In the genomic region with DNA sequence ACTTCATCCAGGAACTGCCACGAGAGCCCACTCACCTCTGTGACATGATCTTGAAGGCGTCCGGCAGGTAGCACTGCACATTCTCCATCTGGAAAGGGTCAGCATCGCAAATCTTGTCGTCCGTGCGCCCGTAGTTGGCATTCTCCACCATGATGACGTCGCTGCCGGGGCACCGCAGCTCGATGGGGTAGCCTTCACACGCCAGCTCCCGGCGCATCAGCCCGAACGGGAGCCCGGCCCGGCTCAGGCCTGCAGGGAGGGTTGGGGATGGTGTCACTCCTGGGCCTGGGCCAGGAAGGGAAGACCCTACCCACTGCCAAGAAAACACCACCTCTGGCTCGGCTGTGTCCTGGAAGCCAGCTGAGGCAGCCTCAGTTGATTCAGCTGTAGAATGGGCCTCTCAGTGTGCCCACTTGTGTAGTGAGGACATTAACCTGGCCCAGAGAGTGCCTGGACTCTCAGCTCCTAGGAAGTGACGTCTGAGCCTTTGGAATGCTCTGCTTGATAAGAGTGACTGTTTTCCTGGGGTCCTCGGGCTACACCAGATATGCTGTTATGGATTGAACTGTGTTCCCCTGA, we compare ENCODE assay signal across 23 cellular contexts. TPM values are rescaled to one million over a fixed set of nuclear protein-coding genes. Genes with fewer than 3 reads are reported as not detected.
DNase-seq lines count a peak whose midpoint lies in the region; ATAC-seq and TF ChIP-seq lines count a peak whose summit lies in the region.
"Had no signal": no experiment of that assay in that cellular context is flagged by ENCODE, and none has a peak within 500 bp of the region (broad histone marks: within the 10 kb centered on the region; RNA-seq: fewer than 3 reads in every experiment).

No MANE protein-coding gene starts in this region.

- no peaks in the 10 kb centered on the region for H3K9me3 Mint-ChIP-seq in activated T-cell treated with anti-CD3 and anti-CD28 coated beads, Interleukin-2, amount 50 U/mL, for 72 hours
- H3K9me3 Mint-ChIP-seq in activated T-cell treated with anti-CD3 and anti-CD28 coated beads, Interleukin-2, amount 50 U/mL, for 4 hours = no peaks in the 10 kb centered on the region
- H3K9me3 Mint-ChIP-seq in stimulated activated effector memory CD8-positive, alpha-beta T cell treated with anti-CD3 and anti-CD28 coated beads, Interleukin-12 subunit alpha, Interleukin-12 subunit beta, amount 100 ng/mL, for 72 hours = no peaks in the 10 kb centered on the region
- H3K9me3 Mint-ChIP-seq: CD14-positive monocyte; CD4-positive, alpha-beta T cell; CD8-positive, alpha-beta memory T cell had no signal

- H3K4me3 Mint-ChIP-seq in activated T-cell treated with anti-CD3 and anti-CD28 coated beads, Interleukin-2, amount 50 U/mL, for 72 hours = no peak overlapping the region
- no peak overlapping the region for H3K4me3 Mint-ChIP-seq in activated T-cell treated with anti-CD3 and anti-CD28 coated beads, Interleukin-2, amount 50 U/mL, for 4 hours
- no peak overlapping the region for H3K4me3 Mint-ChIP-seq in stimulated activated effector memory CD8-positive, alpha-beta T cell treated with anti-CD3 and anti-CD28 coated beads, Interleukin-12 subunit alpha, Interleukin-12 subunit beta, amount 100 ng/mL, for 72 hours
- H3K4me3 Mint-ChIP-seq: CD14-positive monocyte; CD4-positive, alpha-beta T cell; CD8-positive, alpha-beta memory T cell had no signal

- H3K27me3 Mint-ChIP-seq in activated T-cell treated with anti-CD3 and anti-CD28 coated beads, Interleukin-2, amount 50 U/mL, for 72 hours (ENCODE audit: low read depth) = no peaks in the 10 kb centered on the region
- no peaks in the 10 kb centered on the region for H3K27me3 Mint-ChIP-seq in activated T-cell treated with anti-CD3 and anti-CD28 coated beads, Interleukin-2, amount 50 U/mL, for 4 hours (ENCODE audit: low read depth)
- H3K27me3 Mint-ChIP-seq: CD4-positive, alpha-beta T cell; CD8-positive, alpha-beta memory T cell had no signal

- H3K36me3 ChIP-seq in H7 (replicated peaks; ENCODE audit: control insufficient read depth, insufficient read depth, low read length) = peaks cover 28% of the 10 kb centered on the region

- peaks cover 0 to 6% of the 10 kb centered on the region in 2 donors for H3K36me3 Mint-ChIP-seq in activated T-cell treated with anti-CD3 and anti-CD28 coated beads, Interleukin-2, amount 50 U/mL, for 72 hours (ENCODE audit: insufficient read depth in 2 of 2)
- peaks cover 5% of the 10 kb centered on the region for H3K36me3 Mint-ChIP-seq in activated T-cell treated with anti-CD3 and anti-CD28 coated beads, Interleukin-2, amount 50 U/mL, for 4 hours (ENCODE audit: insufficient read depth)
- H3K36me3 Mint-ChIP-seq in stimulated activated effector memory CD8-positive, alpha-beta T cell treated with anti-CD3 and anti-CD28 coated beads, Interleukin-12 subunit alpha, Interleukin-12 subunit beta, amount 100 ng/mL, for 72 hours = peaks cover 7% of the 10 kb centered on the region

- DNase-seq in activated T-cell treated with anti-CD3 and anti-CD28 coated beads, Interleukin-2, amount 50 U/mL, for 72 hours = no peak
- DNase-seq in activated T-cell treated with anti-CD3 and anti-CD28 coated beads, Interleukin-2, amount 50 U/mL, for 4 hours = no peak
- peak; percentile 20 for DNase-seq in H7
- DNase-seq in fibroblast of pulmonary artery (ENCODE audit: low read depth) = peak; percentile 25
- no peak for DNase-seq in stimulated activated effector memory CD8-positive, alpha-beta T cell treated with anti-CD3 and anti-CD28 coated beads, Interleukin-12 subunit alpha, Interleukin-12 subunit beta, amount 100 ng/mL, for 72 hours (ENCODE audit: low spot score in 2 of 2)
- DNase-seq in SW480 (ENCODE audit: low spot score) = no peak
- DNase-seq in GM20000 (ENCODE audit: low spot score) = no peak
- DNase-seq: 8988T; ACHN; AML-193; BE2C; CD4-positive, alpha-beta T cell; CD8-positive, alpha-beta memory T cell; DMS 273 treated with DMSO at 0.1 percent for 48 hours; DMS79; EL; GDM1; GOT3; HCEC 1CT had no signal

- H3K4me1 Mint-ChIP-seq in activated T-cell treated with anti-CD3 and anti-CD28 coated beads, Interleukin-2, amount 50 U/mL, for 72 hours (ENCODE audit: low read depth) = peaks cover 9% of the 10 kb centered on the region
- peaks cover 7% of the 10 kb centered on the region for H3K4me1 Mint-ChIP-seq in activated T-cell treated with anti-CD3 and anti-CD28 coated beads, Interleukin-2, amount 50 U/mL, for 4 hours (ENCODE audit: low read depth)
- peaks cover 10% of the 10 kb centered on the region for H3K4me1 Mint-ChIP-seq in stimulated activated effector memory CD8-positive, alpha-beta T cell treated with anti-CD3 and anti-CD28 coated beads, Interleukin-12 subunit alpha, Interleukin-12 subunit beta, amount 100 ng/mL, for 72 hours
- H3K4me1 Mint-ChIP-seq: CD14-positive monocyte had no signal

- H3K4me3 ChIP-seq in H7 (ENCODE audit: insufficient read depth, low read depth, low read length) (no peak overlapping the region), fibroblast of pulmonary artery (replicated peaks; ENCODE audit: low read depth, low read length) (no peak overlapping the region)
- H3K4me3 ChIP-seq: A549; BLaER1 treated with 17β-estradiol and CSF1 and Interleukin-3, amounts not matched to agents 10 nM and 100 nM; GM12878 had no signal

- ATAC-seq in activated T-cell treated with anti-CD3 and anti-CD28 coated beads, Interleukin-2, amount 50 U/mL, for 72 hours (replicated peaks in 1 of 2) = no peak
- no peak for ATAC-seq in activated T-cell treated with anti-CD3 and anti-CD28 coated beads, Interleukin-2, amount 50 U/mL, for 4 hours
- ATAC-seq in stimulated activated effector memory CD8-positive, alpha-beta T cell treated with anti-CD3 and anti-CD28 coated beads, Interleukin-12 subunit alpha, Interleukin-12 subunit beta, amount 100 ng/mL, for 72 hours = no peak
- ATAC-seq: A549, GM12878 had no signal

- H3K27me3 ChIP-seq in H7 (ENCODE audit: control insufficient read depth, insufficient read depth, low read length) = no peaks in the 10 kb centered on the region
- H3K27me3 ChIP-seq: BE2C; BLaER1 treated with 17β-estradiol and CSF1 and Interleukin-3, amounts not matched to agents 10 nM and 100 nM had no signal

- peak overlapping the region; percentile 15 for H3K27ac Mint-ChIP-seq in activated T-cell treated with anti-CD3 and anti-CD28 coated beads, Interleukin-2, amount 50 U/mL, for 72 hours
- H3K27ac Mint-ChIP-seq in stimulated activated effector memory CD8-positive, alpha-beta T cell treated with anti-CD3 and anti-CD28 coated beads, Interleukin-12 subunit alpha, Interleukin-12 subunit beta, amount 100 ng/mL, for 72 hours = peak overlapping the region; percentile 44
- H3K27ac Mint-ChIP-seq: CD14-positive monocyte; CD4-positive, alpha-beta T cell had no signal

- TF ChIP-seq CTCF in fibroblast of pulmonary artery (IDR thresholded peaks at IDR 0.05; ENCODE audit: low read length, missing control alignments) (no peak), GM20000 (IDR thresholded peaks at IDR 0.05; ENCODE audit: extremely low read depth, missing control alignments) (no peak)

RNA-seq across cellular contexts. Expression of a gene that starts 28.4 kb away (rescaled TPM):
- total RNA-seq in activated T-cell treated with anti-CD3 and anti-CD28 coated beads, Interleukin-2, amount 50 U/mL, for 72 hours = 10 to 100 TPM; 15.0 to 21.2 TPM
- total RNA-seq in activated T-cell treated with anti-CD3 and anti-CD28 coated beads, Interleukin-2, amount 50 U/mL, for 4 hours = 10 to 100 TPM; 22.2 to 30.2 (median 23.6) TPM
- 60.7 and 74.4 TPM in 2 replicates for total RNA-seq in H7 (2014; rRNA removed; shearing (Covaris generic))

RNA-seq across cellular contexts. Expression of a gene that starts 41.2 kb away (rescaled TPM):
- 10 to 100 TPM; 71.3 to 84.4 TPM for total RNA-seq in activated T-cell treated with anti-CD3 and anti-CD28 coated beads, Interleukin-2, amount 50 U/mL, for 72 hours
- 10 to 100 TPM; 18.5 to 26.7 (median 21.0) TPM for total RNA-seq in activated T-cell treated with anti-CD3 and anti-CD28 coated beads, Interleukin-2, amount 50 U/mL, for 4 hours
- total RNA-seq in H7 (2014; rRNA removed; shearing (Covaris generic)) = 70.8 and 76.2 TPM in 2 replicates

Comparison
In these comparisons a context has a peak if more than half of its experiments do, and no peak if none do; other contexts are left out.
1. DNase-seq: peak in H7 (single experiment) and fibroblast of pulmonary artery (single experiment); none in activated T-cell treated with anti-CD3 and anti-CD28 coated beads, Interleukin-2, amount 50 U/mL, for 72 hours (0 of 2), activated T-cell treated with anti-CD3 and anti-CD28 coated beads, Interleukin-2, amount 50 U/mL, for 4 hours (single experiment), stimulated activated effector memory CD8-positive, alpha-beta T cell treated with anti-CD3 and anti-CD28 coated beads, Interleukin-12 subunit alpha, Interleukin-12 subunit beta, amount 100 ng/mL, for 72 hours (0 of 2), SW480 (single experiment) and GM20000 (single experiment).